In the genomic region with DNA sequence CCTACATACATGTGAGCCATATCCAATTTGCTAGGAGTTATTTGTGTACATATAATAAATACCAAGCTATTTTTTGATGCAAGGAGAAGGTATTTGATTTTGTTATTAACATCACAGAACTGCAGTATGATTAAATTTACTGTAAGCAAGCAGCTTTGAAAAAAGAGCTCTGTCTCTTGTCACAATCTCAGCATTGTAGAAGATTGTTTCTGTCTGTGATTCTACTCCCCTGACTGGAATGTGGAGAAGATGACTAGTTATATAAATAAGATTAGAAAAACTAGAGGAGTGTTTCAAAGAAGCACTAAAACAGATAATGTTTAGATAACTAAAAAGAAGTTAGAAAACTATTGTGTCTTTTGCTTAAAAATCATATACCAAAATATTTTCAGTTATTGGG, we compare ENCODE assay signal across 16 cellular contexts. TPM values are rescaled to one million over a fixed set of nuclear protein-coding genes. Genes with fewer than 3 reads are reported as not detected.
A peak's percentile ranks its signal among the peaks of the same experiment; 100 is the strongest.
DNase-seq lines count a peak whose midpoint lies in the region; ATAC-seq, FAIRE-seq and TF ChIP-seq lines count a peak whose summit lies in the region.
"Had no signal": no experiment of that assay in that cellular context is flagged by ENCODE, and none has a peak within 500 bp of the region (broad histone marks: within the 10 kb centered on the region; RNA-seq: fewer than 3 reads in every experiment).

No MANE protein-coding gene starts in this region.

- TF ChIP-seq EP300 in SK-N-SH (IDR thresholded peaks at IDR 0.05; ENCODE audit: borderline replicate concordance in 1 of 2, low read depth in 1 of 2, low read length in 1 of 2), result peak in 1 of 2 experiments; percentile 39; a peak in 2 of 4 replicates

- no peak for FAIRE-seq in GM12891 (lab: Jason Lieb, UNC)

- H3K9me3 ChIP-seq in SK-N-SH (no peaks in the 10 kb centered on the region), skeletal muscle satellite cell (replicated peaks; ENCODE audit: low read length) (no peaks in the 10 kb centered on the region)

- TF ChIP-seq RAD21 in SK-N-SH (IDR thresholded peaks at IDR 0.05; ENCODE audit: low read length), result no peak

- no peak for TF ChIP-seq POLR2A in GM12891 (IDR thresholded peaks at IDR 0.05; ENCODE audit: low read depth, low read length)

- DNase-seq in COLO829 (ENCODE audit: low spot score) (peak; percentile 61), SK-N-SH (no peak), choroid plexus epithelial cell (ENCODE audit: low read depth) (peak; percentile 69), GM12891 (ENCODE audit: insufficient read length, low spot score) (no peak)
- DNase-seq: ACHN; CD8-positive, alpha-beta T cell; DND-41; H9; NCI-H1048; NCI-H1694; NCI-H446 treated with DMSO at 0.1 percent for 48 hours; NCI-H748 treated with DMSO at 0.1 percent for 48 hours had no signal

- H2AFZ ChIP-seq in SK-N-SH (ENCODE audit: low read depth), result no peak overlapping the region

- CTCF ChIA-PET in SK-N-SH (lab: Yijun Ruan, JAX), result interaction anchor here (0.7 kb wide), 1 partner anchor 32 kb away, joined by 3 read pairs; no protein-coding TSS in a partner anchor

- peaks cover 33% of the 10 kb centered on the region for H3F3A ChIP-seq in SK-N-SH (replicated peaks; ENCODE audit: insufficient read depth)

- no peaks in the 10 kb centered on the region for H3K9me2 ChIP-seq in SK-N-SH

- peak overlapping the region; percentile 28 to 79; a peak in 3 of 4 replicates for H3K27ac ChIP-seq in SK-N-SH (ENCODE audit: low read depth in 2 of 2, low read length in 1 of 2)
- H3K27ac ChIP-seq: SK-N-MC had no signal

- H3K4me3 ChIP-seq in SK-N-SH (ENCODE audit: low read depth in 2 of 2, low read length in 1 of 2) (no peak overlapping the region), choroid plexus epithelial cell (ENCODE audit: low read depth, low read length) (no peak overlapping the region), skeletal muscle satellite cell (ENCODE audit: low read length) (no peak overlapping the region)
- H3K4me3 ChIP-seq: SK-N-MC had no signal

- H3K4me1 ChIP-seq in SK-N-SH (ENCODE audit: control insufficient read depth in 1 of 2, insufficient read depth in 2 of 2, low read depth in 1 of 2, low read length in 1 of 2) (peaks cover 0 to 32% of the 10 kb centered on the region in 2 experiments; a peak in 1 of 4 replicates), skeletal muscle satellite cell (ENCODE audit: control insufficient read depth, insufficient read depth, low read length) (peaks cover 72% of the 10 kb centered on the region)

- no peak for TF ChIP-seq CTCF in SK-N-SH (IDR thresholded peaks at IDR 0.05)
- no peak for TF ChIP-seq CTCF in choroid plexus epithelial cell (conservative IDR thresholded peaks at IDR 0.05; ENCODE audit: low read depth, low read length)

- H3K9ac ChIP-seq in SK-N-SH, result peak overlapping the region; percentile 29; the same call in 1 of the 2 replicates
- H3K9ac ChIP-seq in skeletal muscle satellite cell (ENCODE audit: low read depth, low read length), result peak overlapping the region; percentile 26

- H3K27me3 ChIP-seq in SK-N-SH (ENCODE audit: insufficient read depth) (no peaks in the 10 kb centered on the region), skeletal muscle satellite cell (ENCODE audit: control insufficient read depth, insufficient read depth, low read length) (no peaks in the 10 kb centered on the region)

- H3K79me2 ChIP-seq in SK-N-SH (ENCODE audit: insufficient read depth), result peaks cover 6% of the 10 kb centered on the region

- ATAC-seq in HG02571 (IDR thresholded peaks at IDR 0.05; ENCODE audit: unreplicated experiment) (no peak), HG03571 (IDR thresholded peaks at IDR 0.05; ENCODE audit: unreplicated experiment) (no peak)
- ATAC-seq: CD8-positive, alpha-beta T cell had no signal

- peak overlapping the region; percentile 47 for H3K4me2 ChIP-seq in SK-N-SH
- peak overlapping the region; percentile 20 for H3K4me2 ChIP-seq in skeletal muscle satellite cell (ENCODE audit: low read length)

- POLR2A ChIA-PET in SK-N-SH (lab: Yijun Ruan, JAX), result no interaction called here

- H3K36me3 ChIP-seq in SK-N-SH (replicated peaks in 1 of 2; ENCODE audit: control insufficient read depth in 1 of 2, insufficient read depth in 2 of 2, low read length in 1 of 2) (no peaks in the 10 kb centered on the region), skeletal muscle satellite cell (ENCODE audit: insufficient read depth, low read length) (no peaks in the 10 kb centered on the region)

- H4K20me1 ChIP-seq in SK-N-SH (ENCODE audit: insufficient read depth), result no peaks in the 10 kb centered on the region

TF ChIP-seq in SK-N-SH, 30 proteins besides CTCF, POLR2A, EP300 and RAD21:
- TF ChIP-seq SIN3A (IDR thresholded peaks at IDR 0.05; ENCODE audit: borderline replicate concordance, low read depth, low read length), result no peak
- peak; percentile 23; the same call in 1 of the 2 replicates for TF ChIP-seq JUND (IDR thresholded peaks at IDR 0.05)
- TF ChIP-seq TEAD4 (IDR thresholded peaks at IDR 0.05; ENCODE audit: borderline replicate concordance, insufficient read depth), result 0 out of 2 replicates have a peak, but pooled peaks have one; percentile 12
- TF ChIP-seq, protein P1, sequence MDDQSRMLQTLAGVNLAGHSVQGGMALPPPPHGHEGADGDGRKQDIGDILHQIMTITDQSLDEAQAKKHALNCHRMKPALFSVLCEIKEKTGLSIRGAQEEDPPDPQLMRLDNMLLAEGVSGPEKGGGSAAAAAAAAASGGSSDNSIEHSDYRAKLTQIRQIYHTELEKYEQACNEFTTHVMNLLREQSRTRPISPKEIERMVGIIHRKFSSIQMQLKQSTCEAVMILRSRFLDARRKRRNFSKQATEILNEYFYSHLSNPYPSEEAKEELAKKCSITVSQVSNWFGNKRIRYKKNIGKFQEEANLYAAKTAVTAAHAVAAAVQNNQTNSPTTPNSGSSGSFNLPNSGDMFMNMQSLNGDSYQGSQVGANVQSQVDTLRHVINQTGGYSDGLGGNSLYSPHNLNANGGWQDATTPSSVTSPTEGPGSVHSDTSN (IDR thresholded peaks at IDR 0.05), result peak; percentile 56; the same call in 1 of the 2 replicates
- peak; percentile 69 for TF ChIP-seq TCF12 (IDR thresholded peaks at IDR 0.05)
- TF ChIP-seq GABPA (IDR thresholded peaks at IDR 0.05; ENCODE audit: low read depth), result no peak

TF ChIP-seq in GM12891, 5 proteins besides CTCF, POLR2A, EP300 and RAD21:
- TF ChIP-seq PAX5 (IDR thresholded peaks at IDR 0.05; ENCODE audit: insufficient read depth, low read length, severe bottlenecking), result no peak
TF ChIP-seq in GM12891: peak in this region for 0.

RNA-seq across cellular contexts. Expression of a gene that starts 17.1 kb away (rescaled TPM):
- 159 and 190 TPM in 2 replicates for polyA plus RNA-seq in SK-N-SH (2012; rRNA removed)
- polyA plus RNA-seq in SK-N-SH (2012; cell fraction: cytosol; rRNA removed), result 198 and 211 TPM in 2 replicates
- polyA plus RNA-seq in SK-N-SH (2012; cell fraction: nucleus; rRNA removed), result 130 and 207 TPM in 2 replicates
- total RNA-seq in skeletal muscle satellite cell (2012; rRNA removed), result 659 TPM in 2 replicates
- polyA plus RNA-seq in GM12891 (2012; ENCODE audit: low read depth, missing spikeins), result 1.0 TPM

Comparison
In these comparisons a context has a peak if more than half of its experiments do, and no peak if none do; other contexts are left out.
1. DNase-seq: peak in COLO829 (single experiment) and choroid plexus epithelial cell (single experiment); none in SK-N-SH (single experiment) and GM12891 (single experiment).